11 cellular contexts compared by ENCODE assay signal in genomic region chr22:31627223-31627731, GRCh38. TPM values are rescaled to one million over a fixed set of nuclear protein-coding genes. Genes with fewer than 3 reads are reported as not detected.
DNase-seq lines count a peak whose midpoint lies in the region; ATAC-seq and TF ChIP-seq lines count a peak whose summit lies in the region.
"Had no signal": no experiment of that assay in that cellular context is flagged by ENCODE, and none has a peak within 500 bp of the region (broad histone marks: within the 10 kb centered on the region; RNA-seq: fewer than 3 reads in every experiment).

No MANE protein-coding gene starts in this region.

- H3K27ac ChIP-seq in heart right ventricle: peak overlapping the region in 4 of 10 donors; percentile 39 to 68 (median 52)
- H3K27ac ChIP-seq in transverse colon: peak overlapping the region; percentile 19 to 73 (median 47)

- peaks cover 26 to 65% (median 48%) of the 10 kb centered on the region in 9 donors for H3K4me1 ChIP-seq in heart right ventricle
- peaks cover 19 to 49% (median 40%) of the 10 kb centered on the region in 4 donors for H3K4me1 ChIP-seq in transverse colon

- intact Hi-C loops in left cardiac atrium (cut with DNase I) (no loop called here), heart right ventricle (cut with DNase I) (no loop called here), transverse colon (cut with DNase I; ENCODE audit: low total_unique reads) (loop anchor here (5.0 kb wide), 1 partner anchor 140 kb away; the partner anchor contains the start of gene EIF4ENIF1)

- H3K36me3 ChIP-seq in heart right ventricle (peaks cover 0 to 45% (median 0%) of the 10 kb centered on the region in 9 donors), transverse colon (no peaks in the 10 kb centered on the region)

- peaks cover 48% of the 10 kb centered on the region for H3K4me1 Mint-ChIP-seq in activated naive CD8-positive, alpha-beta T cell (ENCODE audit: low read depth)
- H3K4me1 Mint-ChIP-seq in mesothelial cell of epicardium: peaks cover 18% of the 10 kb centered on the region

- no peak for ATAC-seq in left cardiac atrium
- ATAC-seq in heart right ventricle: no peak

- WGBS in heart right ventricle, 2 donors: 70 to 79% methylated on average over 8 of the region's 8 CpGs
- WGBS in transverse colon (ENCODE audit: low coverage in 1 of 2), 2 donors: 60 to 86% methylated on average over 1 to 6 of the region's 8 CpGs

- H3K9me3 Mint-ChIP-seq in activated naive CD8-positive, alpha-beta T cell (ENCODE audit: low read depth): no peaks in the 10 kb centered on the region
- no peaks in the 10 kb centered on the region for H3K9me3 Mint-ChIP-seq in mesothelial cell of epicardium
- H3K9me3 Mint-ChIP-seq: endodermal cell had no signal

- in situ Hi-C loops in transverse colon (cut with MboI; ENCODE audit: low pct_ligation_motif_present in 1 of 4, low pct_unique_long_range_greater_than_20kb in 1 of 4, low sequenced_read_pairs in 3 of 4): loop anchor here in 1 of 4 donors (25.0 kb wide), 1 partner anchor 140 kb away; the partner anchor contains the start of genes EIF4ENIF1 and SFI1

- no peak overlapping the region for H3K4me3 ChIP-seq in heart right ventricle
- H3K4me3 ChIP-seq in transverse colon: no peak overlapping the region

- DNase-seq in left cardiac atrium (peak; percentile 64), heart right ventricle (no peak), mesothelial cell of epicardium (ENCODE audit: low spot score in 2 of 2, unreplicated experiment in 2 of 2) (no peak), transverse colon (no peak), NCI-H2171 (lab: John Stamatoyannopoulos, UW) (no peak)
- DNase-seq in stimulated activated CD8-positive, alpha-beta memory T cell treated with anti-CD3 and anti-CD28 coated beads, Interleukin-4, amount 100 ng/mL, for 48 hours: no peak
- no peak for DNase-seq in activated CD4-positive, CD25-positive, alpha-beta regulatory T cell treated with anti-CD3 and anti-CD28 coated beads, Interleukin-2, amount 50 U/mL, for 72 hours
- DNase-seq: NCI-H510A, SW 1271 had no signal

- H3K4me3 Mint-ChIP-seq in activated naive CD8-positive, alpha-beta T cell: peak overlapping the region; percentile 13
- no peak overlapping the region for H3K4me3 Mint-ChIP-seq in mesothelial cell of epicardium

- H3K36me3 Mint-ChIP-seq in activated naive CD8-positive, alpha-beta T cell: no peaks in the 10 kb centered on the region
- H3K36me3 Mint-ChIP-seq in mesothelial cell of epicardium: no peaks in the 10 kb centered on the region

- no peaks in the 10 kb centered on the region for H3K27me3 Mint-ChIP-seq in activated naive CD8-positive, alpha-beta T cell
- no peaks in the 10 kb centered on the region for H3K27me3 Mint-ChIP-seq in mesothelial cell of epicardium (ENCODE audit: low read depth)

- TF ChIP-seq EP300 in transverse colon (IDR thresholded peaks at IDR 0.05; ENCODE audit: low read depth): no peak

- no peak for TF ChIP-seq CTCF in heart right ventricle (IDR thresholded peaks at IDR 0.05)
- TF ChIP-seq CTCF in mesothelial cell of epicardium (IDR thresholded peaks at IDR 0.05; ENCODE audit: unreplicated experiment): no peak
- no peak for TF ChIP-seq CTCF in transverse colon (IDR thresholded peaks at IDR 0.05)

- H3K27me3 ChIP-seq in heart right ventricle: no peaks in the 10 kb centered on the region
- no peaks in the 10 kb centered on the region for H3K27me3 ChIP-seq in transverse colon

- no peaks in the 10 kb centered on the region for H3K9me3 ChIP-seq in heart right ventricle
- no peaks in the 10 kb centered on the region for H3K9me3 ChIP-seq in transverse colon

- peak overlapping the region; percentile 81 for H3K27ac Mint-ChIP-seq in activated naive CD8-positive, alpha-beta T cell
- H3K27ac Mint-ChIP-seq in mesothelial cell of epicardium: peak overlapping the region; percentile 21

- TF ChIP-seq POLR2A in transverse colon (IDR thresholded peaks at IDR 0.05): no peak

RNA-seq across cellular contexts. Expression of gene PISD, which starts 34.7 kb away (rescaled TPM):
- total RNA-seq in left cardiac atrium: 10 to 100 TPM; 25.2 to 40.8 TPM
- total RNA-seq in heart right ventricle: 10 to 100 TPM; 16.3 to 30.0 (median 18.7) TPM
- 10 to 100 TPM; 15.5 to 20.6 TPM for polyA plus RNA-seq in heart right ventricle
- total RNA-seq in mesothelial cell of epicardium: 40.4 to 43.8 TPM (median 41.8 TPM) in 3 replicates
- 100 to 1,000 TPM in 1 of 4 donors, 10 to 100 TPM in 3; 33.7 to 111 (median 47.7) TPM for total RNA-seq in transverse colon
